Comparison of ENCODE assay signal across 35 cellular contexts in the genomic region with DNA sequence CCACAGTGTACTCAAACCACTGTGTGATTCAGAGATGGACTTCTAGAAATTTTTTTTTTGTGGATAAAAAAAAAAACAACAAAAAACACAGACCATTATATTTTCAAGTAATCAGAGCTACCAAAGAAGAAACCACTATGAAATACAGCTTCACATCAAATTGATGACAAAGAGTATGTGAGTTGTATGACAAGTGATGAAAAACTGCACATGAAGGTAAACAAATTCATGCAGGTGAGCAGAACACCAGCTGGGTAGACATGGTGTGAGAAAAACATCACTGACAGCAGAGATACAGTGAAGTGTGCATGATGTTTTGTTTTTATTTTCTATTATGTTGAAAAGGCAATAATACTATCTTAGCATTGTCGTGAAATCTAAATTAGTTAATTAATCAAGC. TPM values are rescaled to one million over a fixed set of nuclear protein-coding genes. Genes with fewer than 3 reads are reported as not detected.
DNase-seq lines count a peak whose midpoint lies in the region; ATAC-seq and TF ChIP-seq lines count a peak whose summit lies in the region.
"Had no signal": no experiment of that assay in that cellular context is flagged by ENCODE, and none has a peak within 500 bp of the region (broad histone marks: within the 10 kb centered on the region; RNA-seq: fewer than 3 reads in every experiment).

No MANE protein-coding gene starts in this region.

- H3K36me3 ChIP-seq in SU-DHL-6 (ENCODE audit: low read length) (no peaks in the 10 kb centered on the region), vagina (no peaks in the 10 kb centered on the region)
- H3K36me3 ChIP-seq: cardiac muscle cell, colonic mucosa, lower lobe of right lung, sigmoid colon had no signal

- H3K9me3 ChIP-seq in SU-DHL-6 (ENCODE audit: insufficient read depth, low read length) = no peaks in the 10 kb centered on the region
- H3K9me3 ChIP-seq in vagina = no peaks in the 10 kb centered on the region
- H3K9me3 ChIP-seq: colonic mucosa, lower lobe of right lung, sigmoid colon had no signal

- H3K79me2 ChIP-seq in SU-DHL-6 (ENCODE audit: insufficient read depth, low read length) = peaks cover 90% of the 10 kb centered on the region

- peak overlapping the region; percentile 21 for H3K4me3 ChIP-seq in SU-DHL-6 (ENCODE audit: insufficient read depth, low read length, poor library complexity, severe bottlenecking)
- H3K4me3 ChIP-seq in vagina = no peak overlapping the region
- H3K4me3 ChIP-seq: cardiac muscle cell, colonic mucosa, lower lobe of right lung, sigmoid colon had no signal

- no peaks in the 10 kb centered on the region for H4K20me1 ChIP-seq in SU-DHL-6 (ENCODE audit: low read depth, low read length)

- peaks cover 96% of the 10 kb centered on the region for H3K4me1 Mint-ChIP-seq in stimulated activated naive CD8-positive, alpha-beta T cell treated with anti-CD3 and anti-CD28 coated beads, Interleukin-15, Interleukin-2, amounts not matched to agents 100 ng/mL and 50 ng/mL, for 24 hours (ENCODE audit: low read depth)
- peaks cover 89% of the 10 kb centered on the region for H3K4me1 Mint-ChIP-seq in stimulated activated naive CD8-positive, alpha-beta T cell treated with anti-CD3 and anti-CD28 coated beads, Interleukin-15, amount 100 ng/mL, for 72 hours
- no peaks in the 10 kb centered on the region for H3K4me1 Mint-ChIP-seq in endothelial cell (ENCODE audit: unreplicated experiment)

- peak; percentile 0 for DNase-seq in NCI-H748 (lab: John Stamatoyannopoulos, UW; ENCODE audit: unreplicated experiment)
- DNase-seq in NCI-H748 treated with DMSO at 0.1 percent for 48 hours (lab: John Stamatoyannopoulos, UW) = no peak
- no peak for DNase-seq in stimulated activated naive CD8-positive, alpha-beta T cell treated with anti-CD3 and anti-CD28 coated beads, Interleukin-15, amount 100 ng/mL, for 72 hours
- DNase-seq in endothelial cell (ENCODE audit: low spot score) = no peak
- no peak for DNase-seq in vagina (ENCODE audit: extremely low spot score in 2 of 2)
- DNase-seq: 8988T; activated CD4-positive, alpha-beta T cell treated with anti-CD3 and anti-CD28 coated beads, Interleukin-2, amount 10 ng/mL, durations not matched to agents 7 days and 5 days; activated CD8-positive, alpha-beta memory T cell treated with anti-CD3 and anti-CD28 coated beads, Interleukin-2, amount 50 U/mL, for 4 hours; activated naive CD8-positive, alpha-beta T cell treated with anti-CD3 and anti-CD28 coated beads, Interleukin-2, amount 10 ng/mL, durations not matched to agents 7 days and 5 days; Calu3; colonic mucosa; effector CD8-positive, alpha-beta T cell; HFFc6; hypothalamus; IMR-90; lower lobe of right lung; midbrain; naive thymus-derived CD8-positive, alpha-beta T cell; NCI-H1105; NCI-H2029; NCI-H524 treated with DMSO at 0.1 percent for 48 hours; SHP77 treated with DMSO at 0.1 percent for 48 hours; sigmoid colon; stimulated activated CD4-positive, alpha-beta T cell treated with anti-CD3 and anti-CD28 coated beads, Interleukin-4, amount 100 ng/mL, for 1 hour; trophoblast cell had no signal

- H3K27me3 ChIP-seq in SU-DHL-6 (ENCODE audit: low read length) (no peaks in the 10 kb centered on the region), vagina (no peaks in the 10 kb centered on the region)
- H3K27me3 ChIP-seq: cardiac muscle cell, colonic mucosa, sigmoid colon had no signal

- H3K4me3 Mint-ChIP-seq in stimulated activated naive CD8-positive, alpha-beta T cell treated with anti-CD3 and anti-CD28 coated beads, Interleukin-15, Interleukin-2, amounts not matched to agents 100 ng/mL and 50 ng/mL, for 24 hours = no peak overlapping the region
- peak overlapping the region in 1 of 2 donors; percentile 17 for H3K4me3 Mint-ChIP-seq in stimulated activated naive CD8-positive, alpha-beta T cell treated with anti-CD3 and anti-CD28 coated beads, Interleukin-15, amount 100 ng/mL, for 72 hours
- H3K4me3 Mint-ChIP-seq in endothelial cell (ENCODE audit: unreplicated experiment) = no peak overlapping the region
- H3K4me3 Mint-ChIP-seq: activated CD4-positive, alpha-beta T cell treated with anti-CD3 and anti-CD28 coated beads, Interleukin-2, amount 10 ng/mL, durations not matched to agents 7 days and 5 days; activated naive CD8-positive, alpha-beta T cell treated with anti-CD3 and anti-CD28 coated beads, Interleukin-2, amount 10 ng/mL, durations not matched to agents 7 days and 5 days; HFFc6 had no signal

- H3K27ac Mint-ChIP-seq in stimulated activated naive CD8-positive, alpha-beta T cell treated with anti-CD3 and anti-CD28 coated beads, Interleukin-15, Interleukin-2, amounts not matched to agents 100 ng/mL and 50 ng/mL, for 24 hours = peak overlapping the region; percentile 10
- no peak overlapping the region for H3K27ac Mint-ChIP-seq in stimulated activated naive CD8-positive, alpha-beta T cell treated with anti-CD3 and anti-CD28 coated beads, Interleukin-15, amount 100 ng/mL, for 72 hours
- no peak overlapping the region for H3K27ac Mint-ChIP-seq in endothelial cell (ENCODE audit: unreplicated experiment)
- H3K27ac Mint-ChIP-seq: activated CD4-positive, alpha-beta T cell treated with anti-CD3 and anti-CD28 coated beads, Interleukin-2, amount 10 ng/mL, durations not matched to agents 7 days and 5 days; activated naive CD8-positive, alpha-beta T cell treated with anti-CD3 and anti-CD28 coated beads, Interleukin-2, amount 10 ng/mL, durations not matched to agents 7 days and 5 days; HFFc6 had no signal

- peak overlapping the region; percentile 100 for H3K27ac ChIP-seq in SU-DHL-6 (ENCODE audit: low read depth, low read length)
- H3K27ac ChIP-seq in vagina = no peak overlapping the region
- H3K27ac ChIP-seq: C4-2B, cardiac muscle cell, colonic mucosa, lower lobe of right lung, sigmoid colon had no signal

- peak overlapping the region; percentile 73 for H3K9ac ChIP-seq in SU-DHL-6 (ENCODE audit: low read length)

- H2AFZ ChIP-seq in SU-DHL-6 (ENCODE audit: low read depth, low read length, severe bottlenecking) = no peak overlapping the region

- ATAC-seq in stimulated activated naive CD8-positive, alpha-beta T cell treated with anti-CD3 and anti-CD28 coated beads, Interleukin-15, amount 100 ng/mL, for 72 hours = no peak
- no peak for ATAC-seq in GM19351 (IDR thresholded peaks at IDR 0.05; ENCODE audit: unreplicated experiment)
- ATAC-seq: lower lobe of right lung; naive thymus-derived CD8-positive, alpha-beta T cell had no signal

- intact Hi-C loops in vagina (cut with DNase I) = no loop called here

- peaks cover 73% of the 10 kb centered on the region for H3F3A ChIP-seq in SU-DHL-6 (ENCODE audit: insufficient read depth)

- TF ChIP-seq CTCF in SU-DHL-6 (IDR thresholded peaks at IDR 0.05; ENCODE audit: insufficient read depth, low read length, poor library complexity, severe bottlenecking) (no peak), endothelial cell (IDR thresholded peaks at IDR 0.05; ENCODE audit: unreplicated experiment) (no peak), vagina (IDR thresholded peaks at IDR 0.05) (no peak)

- no peak for TF ChIP-seq POLR2A in vagina (IDR thresholded peaks at IDR 0.05)

- no peaks in the 10 kb centered on the region for H3K9me2 ChIP-seq in SU-DHL-6 (replicated peaks; ENCODE audit: insufficient read depth, low read length)

- H3K27me3 Mint-ChIP-seq in stimulated activated naive CD8-positive, alpha-beta T cell treated with anti-CD3 and anti-CD28 coated beads, Interleukin-15, Interleukin-2, amounts not matched to agents 100 ng/mL and 50 ng/mL, for 24 hours = no peaks in the 10 kb centered on the region
- H3K27me3 Mint-ChIP-seq in stimulated activated naive CD8-positive, alpha-beta T cell treated with anti-CD3 and anti-CD28 coated beads, Interleukin-15, amount 100 ng/mL, for 72 hours = no peaks in the 10 kb centered on the region
- H3K27me3 Mint-ChIP-seq in endothelial cell (ENCODE audit: unreplicated experiment) = peaks cover 4% of the 10 kb centered on the region
- H3K27me3 Mint-ChIP-seq: activated CD4-positive, alpha-beta T cell treated with anti-CD3 and anti-CD28 coated beads, Interleukin-2, amount 10 ng/mL, durations not matched to agents 7 days and 5 days; activated naive CD8-positive, alpha-beta T cell treated with anti-CD3 and anti-CD28 coated beads, Interleukin-2, amount 10 ng/mL, durations not matched to agents 7 days and 5 days; naive thymus-derived CD8-positive, alpha-beta T cell had no signal

- H3K9me3 Mint-ChIP-seq in stimulated activated naive CD8-positive, alpha-beta T cell treated with anti-CD3 and anti-CD28 coated beads, Interleukin-15, Interleukin-2, amounts not matched to agents 100 ng/mL and 50 ng/mL, for 24 hours = peaks cover 13% of the 10 kb centered on the region
- peaks cover 0 to 16% of the 10 kb centered on the region in 2 donors for H3K9me3 Mint-ChIP-seq in stimulated activated naive CD8-positive, alpha-beta T cell treated with anti-CD3 and anti-CD28 coated beads, Interleukin-15, amount 100 ng/mL, for 72 hours
- H3K9me3 Mint-ChIP-seq in endothelial cell (ENCODE audit: unreplicated experiment) = no peaks in the 10 kb centered on the region
- H3K9me3 Mint-ChIP-seq: HFFc6 had no signal

- H3K4me2 ChIP-seq in SU-DHL-6 (ENCODE audit: low read depth, low read length, poor library complexity, severe bottlenecking) = peak overlapping the region; percentile 95

- H3K36me3 Mint-ChIP-seq in stimulated activated naive CD8-positive, alpha-beta T cell treated with anti-CD3 and anti-CD28 coated beads, Interleukin-15, Interleukin-2, amounts not matched to agents 100 ng/mL and 50 ng/mL, for 24 hours (ENCODE audit: low read depth) = peaks cover 18% of the 10 kb centered on the region
- H3K36me3 Mint-ChIP-seq in endothelial cell (ENCODE audit: low read depth, unreplicated experiment) = no peaks in the 10 kb centered on the region

- H3K4me1 ChIP-seq in vagina = no peaks in the 10 kb centered on the region
- H3K4me1 ChIP-seq: colonic mucosa, lower lobe of right lung had no signal

RNA-seq across cellular contexts. Expression of gene PTPRC, which starts 8.0 kb away (rescaled TPM):
- total RNA-seq in endothelial cell (ENCODE audit: unreplicated experiment) = not detected
- 33.4 TPM for total RNA-seq in vagina
- total RNA-seq: Calu3, cardiac muscle cell, Daoy, epithelial cell of proximal tubule, glomerular endothelial cell, H1, IMR-90, pulmonary artery endothelial cell had no signal

Comparison
In these comparisons a context has a peak if more than half of its experiments do, and no peak if none do; other contexts are left out.
1. RNA of gene PTPRC, which starts 8.0 kb away (total RNA-seq): 33.4 TPM in vagina (single experiment); not detected in endothelial cell (single experiment); every median in the first group is over 10 times any median in the second.